18 cellular contexts compared by ENCODE assay signal in genomic region chr15:34470091-34470490, GRCh38. TPM values are rescaled to one million over a fixed set of nuclear protein-coding genes. Genes with fewer than 3 reads are reported as not detected.
A peak's percentile ranks its signal among the peaks of the same experiment; 100 is the strongest.
DNase-seq lines count a peak whose midpoint lies in the region; ATAC-seq, FAIRE-seq and TF ChIP-seq lines count a peak whose summit lies in the region.
"Had no signal": no experiment of that assay in that cellular context is flagged by ENCODE, and none has a peak within 500 bp of the region (broad histone marks: within the 10 kb centered on the region; RNA-seq: fewer than 3 reads in every experiment).

No MANE protein-coding gene starts in this region.

- H3K27ac Mint-ChIP-seq in activated CD8-positive, alpha-beta T cell treated with anti-CD3 and anti-CD28 coated beads for 36 hours: no peak overlapping the region
- no peak overlapping the region for H3K27ac Mint-ChIP-seq in activated CD8-positive, alpha-beta T cell treated with anti-CD3 and anti-CD28 coated beads, Interleukin-2, amount 10 ng/mL, durations not matched to agents 7 days and 5 days
- H3K27ac Mint-ChIP-seq in stimulated activated effector memory CD8-positive, alpha-beta T cell treated with anti-CD3 and anti-CD28 coated beads, Interleukin-12 subunit alpha, Interleukin-12 subunit beta, amount 100 ng/mL, for 72 hours: no peak overlapping the region
- H3K27ac Mint-ChIP-seq in type B pancreatic cell: no peak overlapping the region
- H3K27ac Mint-ChIP-seq: CD4-positive, CD25-positive, alpha-beta regulatory T cell had no signal

- TF ChIP-seq CTCF in activated CD8-positive, alpha-beta T cell treated with anti-CD3 and anti-CD28 coated beads for 36 hours (IDR thresholded peaks at IDR 0.05): no peak
- TF ChIP-seq CTCF in A549 (IDR thresholded peaks at IDR 0.05) (no peak), breast epithelium (IDR thresholded peaks at IDR 0.05) (no peak), type B pancreatic cell (conservative IDR thresholded peaks at IDR 0.05) (no peak)

- ATAC-seq in activated CD8-positive, alpha-beta T cell treated with anti-CD3 and anti-CD28 coated beads for 36 hours: peak; percentile 84
- no peak for ATAC-seq in activated CD8-positive, alpha-beta T cell treated with anti-CD3 and anti-CD28 coated beads, Interleukin-2, amount 10 ng/mL, durations not matched to agents 7 days and 5 days
- no peak for ATAC-seq in A549
- ATAC-seq in stimulated activated effector memory CD8-positive, alpha-beta T cell treated with anti-CD3 and anti-CD28 coated beads, Interleukin-12 subunit alpha, Interleukin-12 subunit beta, amount 100 ng/mL, for 72 hours: peak; percentile 72

- H3K9me3 Mint-ChIP-seq in activated CD8-positive, alpha-beta T cell treated with anti-CD3 and anti-CD28 coated beads for 36 hours: no peaks in the 10 kb centered on the region
- H3K9me3 Mint-ChIP-seq in activated CD8-positive, alpha-beta T cell treated with anti-CD3 and anti-CD28 coated beads, Interleukin-2, amount 10 ng/mL, durations not matched to agents 7 days and 5 days (ENCODE audit: insufficient read depth): no peaks in the 10 kb centered on the region
- no peaks in the 10 kb centered on the region for H3K9me3 Mint-ChIP-seq in stimulated activated effector memory CD8-positive, alpha-beta T cell treated with anti-CD3 and anti-CD28 coated beads, Interleukin-12 subunit alpha, Interleukin-12 subunit beta, amount 100 ng/mL, for 72 hours
- no peaks in the 10 kb centered on the region for H3K9me3 Mint-ChIP-seq in type B pancreatic cell
- H3K9me3 Mint-ChIP-seq: CD4-positive, CD25-positive, alpha-beta regulatory T cell had no signal

- H3K9me3 ChIP-seq in A549 (no peaks in the 10 kb centered on the region), breast epithelium (no peaks in the 10 kb centered on the region)
- H3K9me3 ChIP-seq: Peyer's patch had no signal

- peak; percentile 11 for DNase-seq in activated CD8-positive, alpha-beta T cell treated with anti-CD3 and anti-CD28 coated beads for 36 hours
- no peak for DNase-seq in activated CD8-positive, alpha-beta T cell treated with anti-CD3 and anti-CD28 coated beads, Interleukin-2, amount 10 ng/mL, durations not matched to agents 7 days and 5 days
- no peak for DNase-seq in A549 (ENCODE audit: low read depth in 1 of 2, low spot score in 1 of 2)
- DNase-seq in M059J (ENCODE audit: low read depth): peak; percentile 20
- DNase-seq in stimulated activated effector memory CD8-positive, alpha-beta T cell treated with anti-CD3 and anti-CD28 coated beads, Interleukin-12 subunit alpha, Interleukin-12 subunit beta, amount 100 ng/mL, for 72 hours (ENCODE audit: low spot score in 2 of 2): no peak
- DNase-seq in breast epithelium (ENCODE audit: low spot score in 2 of 2): no peak
- DNase-seq in iPS-NIHi11 (ENCODE audit: low spot score): no peak
- DNase-seq in type B pancreatic cell (ENCODE audit: extremely low spot score, unreplicated experiment): no peak
- DNase-seq: DMS79, H7, NCI-H1048, NCI-H1417 treated with DMSO at 0.1 percent for 48 hours, NCI-H187, NCI-H446, NCI-H526, Peyer's patch had no signal

- whole genome bisulfite sequencing in A549 (ENCODE audit: missing lambda C conversion rate): 80% methylated on average over 3 of the region's 3 CpGs

- H3K4me1 ChIP-seq in A549 (no peaks in the 10 kb centered on the region), breast epithelium (no peaks in the 10 kb centered on the region)
- H3K4me1 ChIP-seq: Peyer's patch had no signal

- peaks cover 14% of the 10 kb centered on the region for H3K27me3 Mint-ChIP-seq in activated CD8-positive, alpha-beta T cell treated with anti-CD3 and anti-CD28 coated beads for 36 hours
- H3K27me3 Mint-ChIP-seq in activated CD8-positive, alpha-beta T cell treated with anti-CD3 and anti-CD28 coated beads, Interleukin-2, amount 10 ng/mL, durations not matched to agents 7 days and 5 days (ENCODE audit: low read depth): peaks cover 32% of the 10 kb centered on the region
- peaks cover 30% of the 10 kb centered on the region for H3K27me3 Mint-ChIP-seq in type B pancreatic cell

- no peaks in the 10 kb centered on the region for H3K27me3 ChIP-seq in breast epithelium
- H3K27me3 ChIP-seq: Peyer's patch had no signal

- H3K36me3 Mint-ChIP-seq in activated CD8-positive, alpha-beta T cell treated with anti-CD3 and anti-CD28 coated beads for 36 hours (ENCODE audit: low read depth): no peaks in the 10 kb centered on the region
- no peaks in the 10 kb centered on the region for H3K36me3 Mint-ChIP-seq in activated CD8-positive, alpha-beta T cell treated with anti-CD3 and anti-CD28 coated beads, Interleukin-2, amount 10 ng/mL, durations not matched to agents 7 days and 5 days (ENCODE audit: low read depth)
- no peaks in the 10 kb centered on the region for H3K36me3 Mint-ChIP-seq in stimulated activated effector memory CD8-positive, alpha-beta T cell treated with anti-CD3 and anti-CD28 coated beads, Interleukin-12 subunit alpha, Interleukin-12 subunit beta, amount 100 ng/mL, for 72 hours
- no peaks in the 10 kb centered on the region for H3K36me3 Mint-ChIP-seq in type B pancreatic cell
- H3K36me3 Mint-ChIP-seq: CD4-positive, CD25-positive, alpha-beta regulatory T cell had no signal

- H3K27ac ChIP-seq in A549 (no peak overlapping the region), breast epithelium (no peak overlapping the region)
- H3K27ac ChIP-seq: KMS-11, Peyer's patch had no signal

- H3K4me1 Mint-ChIP-seq in activated CD8-positive, alpha-beta T cell treated with anti-CD3 and anti-CD28 coated beads for 36 hours (ENCODE audit: low read depth): peaks cover 8% of the 10 kb centered on the region
- peaks cover 2% of the 10 kb centered on the region for H3K4me1 Mint-ChIP-seq in activated CD8-positive, alpha-beta T cell treated with anti-CD3 and anti-CD28 coated beads, Interleukin-2, amount 10 ng/mL, durations not matched to agents 7 days and 5 days (ENCODE audit: low read depth)
- H3K4me1 Mint-ChIP-seq in stimulated activated effector memory CD8-positive, alpha-beta T cell treated with anti-CD3 and anti-CD28 coated beads, Interleukin-12 subunit alpha, Interleukin-12 subunit beta, amount 100 ng/mL, for 72 hours: peaks cover 9% of the 10 kb centered on the region
- no peaks in the 10 kb centered on the region for H3K4me1 Mint-ChIP-seq in type B pancreatic cell (ENCODE audit: unreplicated experiment)
- H3K4me1 Mint-ChIP-seq: CD4-positive, CD25-positive, alpha-beta regulatory T cell had no signal

- FAIRE-seq in A549 (lab: Jason Lieb, UNC): peak; percentile 73

- H3K36me3 ChIP-seq in breast epithelium: no peaks in the 10 kb centered on the region
- H3K36me3 ChIP-seq: Peyer's patch had no signal

- H3K4me2 ChIP-seq in A549: no peak overlapping the region
- H3K4me2 ChIP-seq: KMS-11 had no signal

- TF ChIP-seq RAD21 in A549 (conservative IDR thresholded peaks at IDR 0.05 in 1 of 2, IDR thresholded peaks at IDR 0.05 in 1 of 2): no peak

- H3K4me3 Mint-ChIP-seq in activated CD8-positive, alpha-beta T cell treated with anti-CD3 and anti-CD28 coated beads for 36 hours: no peak overlapping the region
- H3K4me3 Mint-ChIP-seq in activated CD8-positive, alpha-beta T cell treated with anti-CD3 and anti-CD28 coated beads, Interleukin-2, amount 10 ng/mL, durations not matched to agents 7 days and 5 days: no peak overlapping the region
- no peak overlapping the region for H3K4me3 Mint-ChIP-seq in stimulated activated effector memory CD8-positive, alpha-beta T cell treated with anti-CD3 and anti-CD28 coated beads, Interleukin-12 subunit alpha, Interleukin-12 subunit beta, amount 100 ng/mL, for 72 hours
- H3K4me3 Mint-ChIP-seq in type B pancreatic cell: no peak overlapping the region
- H3K4me3 Mint-ChIP-seq: CD4-positive, CD25-positive, alpha-beta regulatory T cell had no signal

- TF ChIP-seq POLR2A in A549 (IDR thresholded peaks at IDR 0.05; ENCODE audit: low read length) (no peak), breast epithelium (IDR thresholded peaks at IDR 0.05) (no peak)

- CTCF ChIA-PET in activated CD8-positive, alpha-beta T cell treated with anti-CD3 and anti-CD28 coated beads for 36 hours (lab: Charles Lee): no interaction called here
- CTCF ChIA-PET in activated CD8-positive, alpha-beta T cell treated with anti-CD3 and anti-CD28 coated beads, Interleukin-2, amount 10 ng/mL, durations not matched to agents 7 days and 5 days (lab: Charles Lee): no interaction called here
- CTCF ChIA-PET in A549 (lab: Yijun Ruan, JAX): no interaction called here

- POLR2A ChIA-PET in activated CD8-positive, alpha-beta T cell treated with anti-CD3 and anti-CD28 coated beads for 36 hours (lab: Charles Lee): no interaction called here
- POLR2A ChIA-PET in activated CD8-positive, alpha-beta T cell treated with anti-CD3 and anti-CD28 coated beads, Interleukin-2, amount 10 ng/mL, durations not matched to agents 7 days and 5 days (lab: Charles Lee): interaction anchor here (0.5 kb wide), 1 partner anchor 10 kb away, joined by 3 read pairs; no protein-coding TSS in a partner anchor
- POLR2A ChIA-PET in A549 (lab: Yijun Ruan, JAX): no interaction called here

- intact Hi-C loops in activated CD8-positive, alpha-beta T cell treated with anti-CD3 and anti-CD28 coated beads for 36 hours (cut with micrococcal nuclease): no loop called here
- intact Hi-C loops in breast epithelium (cut with DNase I; ENCODE audit: low total_unique reads): no loop called here

- H3K4me3 ChIP-seq in A549 (no peak overlapping the region), breast epithelium (no peak overlapping the region)
- H3K4me3 ChIP-seq: Peyer's patch had no signal

- no peak for TF ChIP-seq EP300 in A549 (IDR thresholded peaks at IDR 0.05)

TF ChIP-seq in A549, 52 proteins besides CTCF, POLR2A, EP300 and RAD21:
- no peak for TF ChIP-seq JUNB (IDR thresholded peaks at IDR 0.05)

RNA-seq across cellular contexts. Expression of gene GOLGA8A, which starts 32.5 kb away (rescaled TPM):
- total RNA-seq in activated CD8-positive, alpha-beta T cell treated with anti-CD3 and anti-CD28 coated beads for 36 hours: 100 to 1,000 TPM; 140 to 141 TPM
- 100 to 1,000 TPM; 207 to 215 TPM for total RNA-seq in activated CD8-positive, alpha-beta T cell treated with anti-CD3 and anti-CD28 coated beads, Interleukin-2, amount 10 ng/mL, durations not matched to agents 7 days and 5 days
- polyA plus RNA-seq in A549 (2011; rRNA removed) (15.6 and 16.4 TPM in 2 replicates), A549 (2017; fragmentation: RNase III; extraction: RNeasy Plus Mini Kit Qiagen cat#74134 plus additional on column Dnase treatment) (11.7 to 13.9 TPM (median 12.6 TPM) in 3 replicates)
- 4.5 and 4.7 TPM in 2 replicates for polyA plus RNA-seq in A549 (2012; cell fraction: cytosol; rRNA removed)
- polyA plus RNA-seq in A549 (2012; cell fraction: nucleus; rRNA removed): 39.1 and 43.9 TPM in 2 replicates
- 4.5 and 4.6 TPM in 2 replicates for polyA minus RNA-seq in A549 (2011; rRNA and poly(A)+ RNA removed)
- total RNA-seq in M059J (2014; rRNA removed; shearing (Covaris generic)): 2.0 and 3.1 TPM in 2 replicates
- total RNA-seq in breast epithelium (10 to 100 TPM; 33.0 to 77.7 (median 73.4) TPM), type B pancreatic cell (ENCODE audit: low replicate concordance) (64.0 and 135 TPM in 2 replicates)

Comparison
In these comparisons a context has a peak if more than half of its experiments do, and no peak if none do; other contexts are left out.
1. ATAC-seq: peak in activated CD8-positive, alpha-beta T cell treated with anti-CD3 and anti-CD28 coated beads for 36 hours (single experiment) and stimulated activated effector memory CD8-positive, alpha-beta T cell treated with anti-CD3 and anti-CD28 coated beads, Interleukin-12 subunit alpha, Interleukin-12 subunit beta, amount 100 ng/mL, for 72 hours (single experiment); none in activated CD8-positive, alpha-beta T cell treated with anti-CD3 and anti-CD28 coated beads, Interleukin-2, amount 10 ng/mL, durations not matched to agents 7 days and 5 days (single experiment) and A549 (0 of 2).
2. DNase-seq: peak in activated CD8-positive, alpha-beta T cell treated with anti-CD3 and anti-CD28 coated beads for 36 hours (single experiment) and M059J (single experiment); none in activated CD8-positive, alpha-beta T cell treated with anti-CD3 and anti-CD28 coated beads, Interleukin-2, amount 10 ng/mL, durations not matched to agents 7 days and 5 days (single experiment), A549 (0 of 2), stimulated activated effector memory CD8-positive, alpha-beta T cell treated with anti-CD3 and anti-CD28 coated beads, Interleukin-12 subunit alpha, Interleukin-12 subunit beta, amount 100 ng/mL, for 72 hours (0 of 2), breast epithelium (0 of 2), iPS-NIHi11 (single experiment) and type B pancreatic cell (single experiment).